In genomic region chr1:174692313-174692712, GRCh38 we compare ENCODE assay signal across 17 cellular contexts.
A peak's percentile ranks its signal among the peaks of the same experiment; 100 is the strongest.
DNase-seq lines count a peak whose midpoint lies in the region; ATAC-seq, FAIRE-seq and TF ChIP-seq lines count a peak whose summit lies in the region.
"Had no signal": no experiment of that assay in that cellular context is flagged by ENCODE, and none has a peak within 500 bp of the region (broad histone marks: within the 10 kb centered on the region; RNA-seq: fewer than 3 reads in every experiment).

No MANE protein-coding gene starts in this region.

- DNase-seq in D721Med (ENCODE audit: insufficient read length, low spot score) (no peak), cardiac fibroblast (ENCODE audit: low read depth in 2 of 2) (peak; percentile 41 to 43), left kidney (ENCODE audit: low read depth, low spot score) (peak; percentile 15), NCI-H2081 treated with DMSO at 0.1 percent for 48 hours (lab: John Stamatoyannopoulos, UW) (no peak), NCI-H2171 (lab: John Stamatoyannopoulos, UW) (no peak)
- no peak for DNase-seq in activated T-cell treated with anti-CD3 and anti-CD28 coated beads, Interleukin-2, amount 50 U/mL, for 1 hour
- DNase-seq: activated B cell treated with CpG ODN at 0.5 μM for 24 hours; CD4-positive, alpha-beta memory T cell; left cardiac atrium; MM.1S; NCI-H446 treated with DMSO at 0.1 percent for 48 hours; SHP77 treated with DMSO at 0.1 percent for 48 hours; stimulated activated CD4-positive, alpha-beta T cell treated with anti-CD3 and anti-CD28 coated beads, Interleukin-12 subunit alpha, Interleukin-12 subunit beta, amount 100 ng/mL, for 4 hours had no signal

- TF ChIP-seq CTCF in D721Med (IDR thresholded peaks at IDR 0.05; ENCODE audit: insufficient read depth, missing control alignments), result no peak
- TF ChIP-seq CTCF in Loucy (conservative IDR thresholded peaks at IDR 0.05; ENCODE audit: low read length), result 0 out of 2 replicates have a peak, but pooled peaks have one; percentile 18
- TF ChIP-seq CTCF in cardiac fibroblast (IDR thresholded peaks at IDR 0.05; ENCODE audit: low read depth, low read length), result peak; percentile 26

- FAIRE-seq in D721Med (lab: Jason Lieb, UNC), result peak; percentile 25
- FAIRE-seq: GM19239 had no signal

- H3K9ac ChIP-seq in Loucy (ENCODE audit: low read depth, low read length, poor library complexity, severe bottlenecking), result no peak overlapping the region

- no peaks in the 10 kb centered on the region for H3K36me3 ChIP-seq in Loucy (ENCODE audit: insufficient read depth, low read length)
- H3K36me3 ChIP-seq: ascending aorta had no signal

- H3K9me3 ChIP-seq in Loucy (ENCODE audit: insufficient read depth, low read depth, low read length), result no peaks in the 10 kb centered on the region
- H3K9me3 ChIP-seq: ascending aorta had no signal

- no peaks in the 10 kb centered on the region for H3K27me3 ChIP-seq in Loucy (ENCODE audit: insufficient read depth, low read length, poor library complexity, severe bottlenecking)
- H3K27me3 ChIP-seq: ascending aorta had no signal

- no peaks in the 10 kb centered on the region for H4K20me1 ChIP-seq in Loucy (ENCODE audit: insufficient read depth, low read length, poor library complexity, severe bottlenecking)

- H3K4me2 ChIP-seq in Loucy (ENCODE audit: low read depth, low read length, poor library complexity, severe bottlenecking), result no peak overlapping the region

- peaks cover 4% of the 10 kb centered on the region for H3K4me1 ChIP-seq in Loucy (ENCODE audit: insufficient read depth, low read length, poor library complexity, severe bottlenecking)
- H3K4me1 ChIP-seq: ascending aorta had no signal

- no peaks in the 10 kb centered on the region for H3K79me2 ChIP-seq in Loucy (ENCODE audit: insufficient read depth, low read length)

- ATAC-seq in GM19463 (IDR thresholded peaks at IDR 0.05; ENCODE audit: unreplicated experiment), result no peak
- ATAC-seq: left cardiac atrium had no signal

- H2AFZ ChIP-seq in Loucy (ENCODE audit: low read length), result no peak overlapping the region

- no peaks in the 10 kb centered on the region for H3K9me2 ChIP-seq in Loucy (replicated peaks; ENCODE audit: low read depth, low read length)

- no peak overlapping the region for H3K4me3 ChIP-seq in Loucy (ENCODE audit: low read length, poor library complexity, severe bottlenecking)
- no peak overlapping the region for H3K4me3 ChIP-seq in cardiac fibroblast (replicated peaks in 1 of 2; ENCODE audit: low read depth in 2 of 2, low read length in 2 of 2)
- H3K4me3 ChIP-seq: ascending aorta had no signal

- no peaks in the 10 kb centered on the region for H3F3A ChIP-seq in Loucy (ENCODE audit: low read depth)

Comparison
In these comparisons a context has a peak if more than half of its experiments do, and no peak if none do; other contexts are left out.
1. DNase-seq: peak in cardiac fibroblast (2 of 2) and left kidney (single experiment); none in D721Med (single experiment), NCI-H2081 treated with DMSO at 0.1 percent for 48 hours (single experiment), activated T-cell treated with anti-CD3 and anti-CD28 coated beads, Interleukin-2, amount 50 U/mL, for 1 hour (single experiment) and NCI-H2171 (single experiment).